ENCODE assay signal across 8 cellular contexts in the genomic region with DNA sequence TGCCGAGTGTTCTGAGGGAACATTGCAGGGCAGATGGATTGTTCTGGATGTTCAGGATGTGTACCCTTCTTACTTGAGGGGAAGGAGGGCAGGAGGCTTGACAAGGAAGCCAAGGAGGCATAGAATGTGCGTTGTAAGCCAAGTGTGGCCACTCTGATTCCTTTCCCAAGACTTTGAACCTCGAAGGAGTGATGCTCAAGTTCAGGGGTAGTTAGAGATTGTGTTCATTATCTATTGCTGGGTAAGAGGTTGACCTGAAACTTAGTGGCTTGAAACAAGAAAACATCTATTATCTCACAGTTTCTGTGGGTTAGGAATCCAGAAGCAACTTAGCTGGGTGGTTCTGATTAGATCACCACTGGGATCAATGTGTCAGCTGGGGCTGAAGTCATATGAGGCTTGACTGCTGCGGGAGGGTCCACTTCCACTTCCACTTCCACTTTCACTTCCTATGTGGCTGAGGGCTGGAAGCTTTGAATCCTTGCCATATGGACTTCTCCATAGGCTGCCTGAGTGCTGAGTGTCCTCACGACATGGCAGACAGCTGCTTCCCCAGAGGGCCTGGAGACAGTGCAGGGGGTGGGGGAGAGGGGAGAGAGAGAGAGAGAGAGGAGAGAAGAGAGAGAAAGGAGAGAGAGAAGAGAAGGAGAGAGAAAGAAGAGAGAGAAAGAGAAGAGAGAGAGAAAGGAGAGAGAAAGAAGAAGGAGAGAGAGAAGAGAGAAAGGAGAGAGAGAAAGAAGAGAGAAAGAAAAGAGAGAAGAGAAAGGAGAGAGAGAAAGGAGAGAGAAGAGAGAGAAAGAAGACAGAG. TPM values are rescaled to one million over a fixed set of nuclear protein-coding genes. Genes with fewer than 3 reads are reported as not detected.
DNase-seq lines count a peak whose midpoint lies in the region; ATAC-seq lines count a peak whose summit lies in the region.

No MANE protein-coding gene starts in this region.

- ATAC-seq in HG03457 (IDR thresholded peaks at IDR 0.05; ENCODE audit: unreplicated experiment) (peak; percentile 39), aorta (ENCODE audit: low FRiP score) (no peak)

- CTCF ChIA-PET in CD4-positive, alpha-beta memory T cell (lab: Charles Lee; ENCODE audit: partially characterized antibody): no interaction called here

- H3K9me3 ChIP-seq in aorta (ENCODE audit: control insufficient read depth, low read length): peaks cover 1% of the 10 kb centered on the region
- H3K9me3 ChIP-seq in CD4-positive, alpha-beta memory T cell (ENCODE audit: control insufficient read depth in 1 of 2, low read length in 2 of 2): no peaks in the 10 kb centered on the region

- no peak overlapping the region for H3K27ac Mint-ChIP-seq in CD4-positive, alpha-beta memory T cell

- no peak overlapping the region for H3K4me3 Mint-ChIP-seq in CD4-positive, alpha-beta memory T cell

- H3K36me3 ChIP-seq in aorta (ENCODE audit: control insufficient read depth in 1 of 2, insufficient read depth in 2 of 2, low read length in 1 of 2): no peaks in the 10 kb centered on the region
- H3K36me3 ChIP-seq in CD4-positive, alpha-beta memory T cell (ENCODE audit: insufficient read depth, low read length): no peaks in the 10 kb centered on the region

- H3K4me1 Mint-ChIP-seq in CD4-positive, alpha-beta memory T cell: peaks cover 0 to 3% (median 0%) of the 10 kb centered on the region in 4 donors

- no peak overlapping the region for H3K4me3 ChIP-seq in aorta (ENCODE audit: low read length in 2 of 2)
- H3K4me3 ChIP-seq in CD4-positive, alpha-beta memory T cell (ENCODE audit: low read length in 2 of 2): no peak overlapping the region

- H3K27me3 ChIP-seq in aorta (ENCODE audit: control insufficient read depth in 1 of 2, insufficient read depth in 2 of 2, low read length in 1 of 2): no peaks in the 10 kb centered on the region
- H3K27me3 ChIP-seq in CD4-positive, alpha-beta memory T cell (ENCODE audit: insufficient read depth, low read length): peaks cover 6% of the 10 kb centered on the region

- H3K27ac ChIP-seq in aorta (ENCODE audit: low read depth in 1 of 2, low read length in 2 of 2): no peak overlapping the region
- H3K27ac ChIP-seq in CD4-positive, alpha-beta memory T cell (ENCODE audit: low read depth, low read length): no peak overlapping the region

- H3K9me3 Mint-ChIP-seq in CD4-positive, alpha-beta memory T cell: peaks cover 0 to 2% (median 0%) of the 10 kb centered on the region in 8 donors

- intact Hi-C loops in aorta (cut with DNase I): no loop called here
- intact Hi-C loops in CD4-positive, alpha-beta memory T cell (cut with micrococcal nuclease): no loop called here

- no peaks in the 10 kb centered on the region for H3K36me3 Mint-ChIP-seq in CD4-positive, alpha-beta memory T cell

- WGBS in aorta, 2 donors: 57% methylated on average over 5 of the region's 5 CpGs

- H3K27me3 Mint-ChIP-seq in CD4-positive, alpha-beta memory T cell: peaks cover 32 to 51% of the 10 kb centered on the region in 2 donors

- peak; percentile 53 for DNase-seq in stimulated activated CD4-positive, alpha-beta T cell treated with anti-CD3 and anti-CD28 coated beads, Interleukin-15, amount 100 ng/mL, for 24 hours
- DNase-seq in stimulated activated CD4-positive, alpha-beta T cell treated with anti-CD3 and anti-CD28 coated beads, Interleukin-4, amount 100 ng/mL, for 1 hour: no peak
- DNase-seq in fibroblast of peridontal ligament (ENCODE audit: extremely low read depth) (peak; percentile 39), aorta (peak; percentile 54 to 75), GF-D8 (lab: John Stamatoyannopoulos, UW) (no peak), D341Med (ENCODE audit: low spot score) (no peak)
- DNase-seq in CD4-positive, alpha-beta memory T cell: no peak

- POLR2A ChIA-PET in CD4-positive, alpha-beta memory T cell (lab: Charles Lee; ENCODE audit: partially characterized antibody): no interaction called here

- no peaks in the 10 kb centered on the region for H3K4me1 ChIP-seq in aorta (ENCODE audit: control insufficient read depth in 1 of 2, insufficient read depth in 2 of 2, low read length in 2 of 2)
- H3K4me1 ChIP-seq in CD4-positive, alpha-beta memory T cell (ENCODE audit: insufficient read depth, low read length): no peaks in the 10 kb centered on the region

RNA-seq across cellular contexts. Expression of a gene that starts 6.9 kb away (rescaled TPM):
- total RNA-seq in aorta: 10 to 100 TPM; 20.9 to 36.1 TPM
- 10 to 100 TPM in 1 of 2 donors, 1 to 10 TPM in 1; 8.6 to 47.7 TPM for polyA plus RNA-seq in aorta
- 1 to 10 TPM; 2.5 to 2.9 TPM for total RNA-seq in CD4-positive, alpha-beta memory T cell
- 1 to 10 TPM; 3.1 to 3.7 TPM for polyA plus RNA-seq in CD4-positive, alpha-beta memory T cell

RNA-seq across cellular contexts. Expression of a gene that starts 21.5 kb away (rescaled TPM):
- 10 to 100 TPM; 18.6 to 23.7 TPM for total RNA-seq in aorta
- polyA plus RNA-seq in aorta: 10 to 100 TPM in 1 of 2 donors, 1 to 10 TPM in 1; 8.5 to 10.4 TPM
- total RNA-seq in CD4-positive, alpha-beta memory T cell: 10 to 100 TPM; 37.8 to 47.2 TPM
- polyA plus RNA-seq in CD4-positive, alpha-beta memory T cell: 10 to 100 TPM; 12.8 to 39.4 TPM

Comparison
In these comparisons a context has a peak if more than half of its experiments do, and no peak if none do; other contexts are left out.
1. DNase-seq: peak in stimulated activated CD4-positive, alpha-beta T cell treated with anti-CD3 and anti-CD28 coated beads, Interleukin-15, amount 100 ng/mL, for 24 hours (single experiment), fibroblast of peridontal ligament (single experiment) and aorta (2 of 2); none in stimulated activated CD4-positive, alpha-beta T cell treated with anti-CD3 and anti-CD28 coated beads, Interleukin-4, amount 100 ng/mL, for 1 hour (single experiment), GF-D8 (single experiment), D341Med (single experiment) and CD4-positive, alpha-beta memory T cell (0 of 5).
2. RNA of a gene that starts 6.9 kb away (total RNA-seq): 20.9 to 36.1 TPM in aorta; 2.5 to 2.9 TPM in CD4-positive, alpha-beta memory T cell; every median in the first group is over 4 times any median in the second.